ENCODE assay signal across 33 cellular contexts in the genomic region with DNA sequence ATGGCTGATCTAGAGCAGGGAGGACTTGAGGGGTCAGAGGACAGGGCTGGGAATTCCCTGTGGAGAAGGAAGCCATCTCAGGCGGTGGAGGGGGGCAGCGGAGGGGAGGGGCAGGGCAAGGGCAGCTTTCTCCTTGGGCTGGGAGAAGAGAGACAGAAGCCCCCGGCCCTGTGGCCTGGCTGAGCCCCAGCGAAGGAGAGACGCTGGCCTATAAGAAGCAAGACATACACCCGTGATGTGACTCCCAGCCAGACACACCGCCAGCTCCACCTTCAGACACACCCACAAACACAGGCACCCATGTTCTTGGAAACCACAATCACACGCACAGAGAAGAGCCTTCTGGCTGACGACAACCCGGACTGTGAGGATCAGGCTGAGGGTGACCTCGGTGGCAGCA. TPM values are rescaled to one million over a fixed set of nuclear protein-coding genes. Genes with fewer than 3 reads are reported as not detected.
"Had no signal": no experiment of that assay in that cellular context is flagged by ENCODE, and none has a peak within 500 bp of the region (broad histone marks: within the 10 kb centered on the region; RNA-seq: fewer than 3 reads in every experiment).

No MANE protein-coding gene starts in this region.

- H3K4me1 ChIP-seq: SJSA1 had no signal

- DNase-seq: activated CD4-positive, alpha-beta memory T cell treated with anti-CD3 and anti-CD28 coated beads, Interleukin-2, amount 10 ng/mL, durations not matched to agents 7 days and 5 days; activated CD4-positive, alpha-beta T cell treated with anti-CD3 and anti-CD28 coated beads for 1 hour; activated CD4-positive, alpha-beta T cell treated with anti-CD3 and anti-CD28 coated beads for 48 hours; activated CD4-positive, CD25-positive, alpha-beta regulatory T cell; activated CD8-positive, alpha-beta memory T cell treated with anti-CD3 and anti-CD28 coated beads for 24 hours; activated CD8-positive, alpha-beta memory T cell treated with anti-CD3 and anti-CD28 coated beads, Interleukin-2, amount 10 ng/mL, durations not matched to agents 7 days and 5 days; activated CD8-positive, alpha-beta memory T cell treated with anti-CD3 and anti-CD28 coated beads, Interleukin-2, amount 50 U/mL, for 48 hours; activated effector memory CD4-positive, alpha-beta T cell treated with Interleukin-2 at 50 U/mL for 16 hours; activated naive CD4-positive, alpha-beta T cell treated with anti-CD3 and anti-CD28 coated beads, Interleukin-2, amount 10 ng/mL, durations not matched to agents 7 days and 5 days; activated naive CD8-positive, alpha-beta T cell treated with anti-CD3 and anti-CD28 coated beads for 36 hours; activated T-cell treated with anti-CD3 and anti-CD28 coated beads, Interleukin-2, amount 50 U/mL, for 48 hours; amniotic stem cell; Kasumi-1; KG1; MM.1S; MV-4-11; NCI-H1092; NCI-H1436 treated with DMSO at 0.1 percent for 48 hours; NCI-H187; NCI-H2029 treated with DMSO at 0.1 percent for 48 hours; NCI-H2171 treated with DMSO at 0.1 percent for 48 hours; NCI-H2227 treated with DMSO at 0.1 percent for 48 hours; NCI-H446; NCI-H510A treated with DMSO at 0.1 percent for 48 hours; NCI-H526 treated with DMSO at 0.1 percent for 48 hours; NCI-H774; SHP77 treated with DMSO at 0.1 percent for 48 hours; T1000; WERI-Rb-1 had no signal

- H3K4me2 ChIP-seq: SK-N-SH had no signal

- H3K9ac ChIP-seq: SK-N-SH had no signal

- H3K4me3 ChIP-seq: cardiac muscle cell, SJSA1 had no signal

- H3K27ac ChIP-seq: cardiac muscle cell, SJSA1, WERI-Rb-1 had no signal

- H3K36me3 ChIP-seq: cardiac muscle cell, SJSA1, WERI-Rb-1 had no signal

- H3K9me3 ChIP-seq: SJSA1, SK-N-SH had no signal

- ATAC-seq: activated CD8-positive, alpha-beta memory T cell treated with anti-CD3 and anti-CD28 coated beads, Interleukin-2, amount 10 ng/mL, durations not matched to agents 7 days and 5 days; Panc1 had no signal

- H3K27me3 ChIP-seq: cardiac muscle cell had no signal

RNA-seq across cellular contexts. Expression of a gene that starts 10.0 kb away (rescaled TPM):
- total RNA-seq: SJSA1 had no signal
